Comparison of ENCODE assay signal across 11 cellular contexts in genomic region chr1:16067127-16067768, GRCh38. TPM values are rescaled to one million over a fixed set of nuclear protein-coding genes. Genes with fewer than 3 reads are reported as not detected.
DNase-seq lines count a peak whose midpoint lies in the region; ATAC-seq and TF ChIP-seq lines count a peak whose summit lies in the region.
"Had no signal": no experiment of that assay in that cellular context is flagged by ENCODE, and none has a peak within 500 bp of the region (broad histone marks: within the 10 kb centered on the region; RNA-seq: fewer than 3 reads in every experiment).

No MANE protein-coding gene starts in this region.

- no peak overlapping the region for H3K27ac Mint-ChIP-seq in nephron progenitor cell
- H3K27ac Mint-ChIP-seq in chondrocyte (ENCODE audit: unreplicated experiment), result no peak overlapping the region
- H3K27ac Mint-ChIP-seq: T-cell had no signal

- no peaks in the 10 kb centered on the region for H3K36me3 Mint-ChIP-seq in nephron progenitor cell (ENCODE audit: low read depth)
- no peaks in the 10 kb centered on the region for H3K36me3 Mint-ChIP-seq in chondrocyte (ENCODE audit: low read depth)
- H3K36me3 Mint-ChIP-seq: T-cell had no signal

- H3K4me3 Mint-ChIP-seq in nephron progenitor cell (peak overlapping the region; percentile 32), chondrocyte (ENCODE audit: unreplicated experiment) (no peak overlapping the region)
- H3K4me3 Mint-ChIP-seq: T-cell had no signal

- H3K4me1 Mint-ChIP-seq in nephron progenitor cell, result peaks cover 44% of the 10 kb centered on the region
- H3K4me1 Mint-ChIP-seq in chondrocyte (ENCODE audit: low read depth), result no peaks in the 10 kb centered on the region

- H3K9me3 Mint-ChIP-seq in nephron progenitor cell, result no peaks in the 10 kb centered on the region
- H3K9me3 Mint-ChIP-seq in chondrocyte (ENCODE audit: low read depth), result no peaks in the 10 kb centered on the region
- H3K9me3 Mint-ChIP-seq: T-cell had no signal

- peak; percentile 17 for DNase-seq in NCI-H1092 (lab: John Stamatoyannopoulos, UW)
- DNase-seq in NCI-H1092 treated with DMSO at 0.1 percent for 48 hours (lab: John Stamatoyannopoulos, UW), result no peak
- peak; percentile 42 for DNase-seq in M059J (ENCODE audit: low read depth)
- peak; percentile 71 for DNase-seq in cerebellar cortex (ENCODE audit: low spot score)
- DNase-seq in nephron progenitor cell, result no peak
- no peak for DNase-seq in chondrocyte (ENCODE audit: low spot score)
- no peak for DNase-seq in activated effector memory CD4-positive, alpha-beta T cell treated with anti-CD3 and anti-CD28 coated beads, Interleukin-2, amount 50 U/mL, for 16 hours
- DNase-seq: effector memory CD4-positive, alpha-beta T cell; T-cell had no signal

- peaks cover 21% of the 10 kb centered on the region for H3K27me3 Mint-ChIP-seq in nephron progenitor cell (ENCODE audit: low read depth, poor library complexity)
- peaks cover 15% of the 10 kb centered on the region for H3K27me3 Mint-ChIP-seq in chondrocyte (ENCODE audit: low read depth)

- TF ChIP-seq CTCF in nephron progenitor cell (IDR thresholded peaks at IDR 0.05) (no peak), chondrocyte (IDR thresholded peaks at IDR 0.05) (no peak)

- no peak for ATAC-seq in HG03045 (IDR thresholded peaks at IDR 0.05; ENCODE audit: unreplicated experiment)

RNA-seq across cellular contexts. Expression of gene FAM131C, which starts 6.2 kb away (rescaled TPM):
- 0.71 and 1.7 TPM in 2 replicates for total RNA-seq in M059J (2014; rRNA removed; shearing (Covaris generic))
- total RNA-seq in chondrocyte, result 0.24 to 0.72 TPM (median 0.70 TPM) in 3 replicates

RNA-seq across cellular contexts. Expression of gene CLCNKB, which starts 23.7 kb away (rescaled TPM):
- total RNA-seq in M059J (2014; rRNA removed; shearing (Covaris generic)), result 0.05 and 0.32 TPM in 2 replicates
- total RNA-seq in chondrocyte, result 0.57 to 0.69 TPM in 2 of 3 replicates, not detected in the other
- total RNA-seq: T-cell had no signal

RNA-seq across cellular contexts. Expression of gene CLCNKA, which starts 45.4 kb away (rescaled TPM):
- 0.42 TPM in 1 of 2 replicates, not detected in the other for total RNA-seq in M059J (2014; rRNA removed; shearing (Covaris generic))
- 0.12 to 0.31 TPM (median 0.21 TPM) in 3 replicates for total RNA-seq in chondrocyte
- total RNA-seq: pulmonary artery endothelial cell, T-cell had no signal

RNA-seq across cellular contexts. Expression of gene HSPB7, which starts 49.4 kb away (rescaled TPM):
- total RNA-seq in M059J (2014; rRNA removed; shearing (Covaris generic)), result 1.4 and 1.9 TPM in 2 replicates
- total RNA-seq in chondrocyte, result 61.2 to 160 TPM (median 160 TPM) in 3 replicates
- total RNA-seq: pulmonary artery endothelial cell had no signal

Comparison
In these comparisons a context has a peak if more than half of its experiments do, and no peak if none do; other contexts are left out.
1. DNase-seq: peak in NCI-H1092 (single experiment), M059J (single experiment) and cerebellar cortex (single experiment); none in NCI-H1092 treated with DMSO at 0.1 percent for 48 hours (single experiment), nephron progenitor cell (single experiment), chondrocyte (single experiment) and activated effector memory CD4-positive, alpha-beta T cell treated with anti-CD3 and anti-CD28 coated beads, Interleukin-2, amount 50 U/mL, for 16 hours (single experiment).